ENCODE assay signal across 13 cellular contexts in genomic region chr3:5198313-5198677, GRCh38. TPM values are rescaled to one million over a fixed set of nuclear protein-coding genes. Genes with fewer than 3 reads are reported as not detected.
DNase-seq lines count a peak whose midpoint lies in the region; ATAC-seq, FAIRE-seq and TF ChIP-seq lines count a peak whose summit lies in the region.
"Had no signal": no experiment of that assay in that cellular context is flagged by ENCODE, and none has a peak within 500 bp of the region (broad histone marks: within the 10 kb centered on the region; RNA-seq: fewer than 3 reads in every experiment).

No MANE protein-coding gene starts in this region.

- POLR2A ChIA-PET in activated CD4-positive, alpha-beta memory T cell treated with anti-CD3 and anti-CD28 coated beads, Interleukin-2, amount 10 ng/mL, durations not matched to agents 7 days and 5 days (lab: Charles Lee) = interaction anchor here (0.6 to 7.6 kb wide), 6 partner anchors 11 to 219 kb away, joined by 3 to 195 read pairs (median 9); partner anchors contain the start of genes ARL8B, BHLHE40 and EDEM1

- H3K4me1 Mint-ChIP-seq in stimulated activated naive CD8-positive, alpha-beta T cell treated with anti-CD3 and anti-CD28 coated beads, Interleukin-15, Interleukin-2, amounts not matched to agents 100 ng/mL and 50 ng/mL, for 24 hours (ENCODE audit: low read depth) = peaks cover 93% of the 10 kb centered on the region
- peaks cover 73% of the 10 kb centered on the region for H3K4me1 Mint-ChIP-seq in activated CD4-positive, alpha-beta memory T cell treated with anti-CD3 and anti-CD28 coated beads, Interleukin-2, amount 10 ng/mL, durations not matched to agents 7 days and 5 days

- peak overlapping the region; percentile 51 for H3K9ac ChIP-seq in keratinocyte (ENCODE audit: control insufficient read depth, extremely low read depth, insufficient read depth, low read length)

- no peaks in the 10 kb centered on the region for H3K9me1 ChIP-seq in keratinocyte (ENCODE audit: control insufficient read depth, extremely low read depth, insufficient read depth, low read length)

- CTCF ChIA-PET in activated CD4-positive, alpha-beta memory T cell treated with anti-CD3 and anti-CD28 coated beads, Interleukin-2, amount 10 ng/mL, durations not matched to agents 7 days and 5 days (lab: Charles Lee) = interaction anchor here (1.0 to 3.1 kb wide), 4 partner anchors 10 to 88 kb away, joined by 3 to 21 read pairs (median 10); partner anchors contain the start of gene EDEM1

- peaks cover 32% of the 10 kb centered on the region for H3K79me2 ChIP-seq in keratinocyte (ENCODE audit: control insufficient read depth, insufficient read depth, low read length)

- no peaks in the 10 kb centered on the region for H4K20me1 ChIP-seq in keratinocyte (ENCODE audit: control insufficient read depth, extremely low read depth, insufficient read depth, low read length)

- H3K27me3 Mint-ChIP-seq in stimulated activated naive CD8-positive, alpha-beta T cell treated with anti-CD3 and anti-CD28 coated beads, Interleukin-15, Interleukin-2, amounts not matched to agents 100 ng/mL and 50 ng/mL, for 24 hours = no peaks in the 10 kb centered on the region
- H3K27me3 Mint-ChIP-seq in activated CD4-positive, alpha-beta memory T cell treated with anti-CD3 and anti-CD28 coated beads, Interleukin-2, amount 10 ng/mL, durations not matched to agents 7 days and 5 days = no peaks in the 10 kb centered on the region

- no peak for ATAC-seq in stimulated activated naive CD8-positive, alpha-beta T cell treated with anti-CD3 and anti-CD28 coated beads, Interleukin-15, Interleukin-2, amounts not matched to agents 100 U/mL and 50 U/mL, for 24 hours
- no peak for ATAC-seq in HG02798 (IDR thresholded peaks at IDR 0.05; ENCODE audit: poor library complexity, unreplicated experiment)

- peak overlapping the region; percentile 46 for H3K4me3 Mint-ChIP-seq in stimulated activated naive CD8-positive, alpha-beta T cell treated with anti-CD3 and anti-CD28 coated beads, Interleukin-15, Interleukin-2, amounts not matched to agents 100 ng/mL and 50 ng/mL, for 24 hours
- H3K4me3 Mint-ChIP-seq in activated CD4-positive, alpha-beta memory T cell treated with anti-CD3 and anti-CD28 coated beads, Interleukin-2, amount 10 ng/mL, durations not matched to agents 7 days and 5 days = peak overlapping the region; percentile 54

- peaks cover 19 to 37% of the 10 kb centered on the region in 2 experiments for H3K36me3 ChIP-seq in keratinocyte (ENCODE audit: control insufficient read depth in 2 of 2, extremely low read depth in 1 of 2, insufficient read depth in 2 of 2, low read length in 2 of 2)

- no peaks in the 10 kb centered on the region for H3K27me3 ChIP-seq in keratinocyte (ENCODE audit: control insufficient read depth, extremely low read depth, insufficient read depth, low read length)
- H3K27me3 ChIP-seq: BE2C, dorsolateral prefrontal cortex, heart left ventricle had no signal

- no peak for TF ChIP-seq CTCF in keratinocyte (optimal IDR thresholded peaks at IDR 0.05 in 1 of 3, IDR thresholded peaks at IDR 0.05 in 1 of 3, conservative IDR thresholded peaks at IDR 0.05 in 1 of 3; ENCODE audit: extremely low read depth in 1 of 3, insufficient read depth in 2 of 3, low read length in 3 of 3)

- H3K4me1 ChIP-seq in keratinocyte (ENCODE audit: control insufficient read depth, extremely low read depth, insufficient read depth, low read length) = peaks cover 52% of the 10 kb centered on the region

- dilution Hi-C loops in keratinocyte (cut with MboI; ENCODE audit: extremely low pct_ligation_motif_present, low sequenced_read_pairs) = no loop called here

- H3K4me2 ChIP-seq in keratinocyte (ENCODE audit: control insufficient read depth, extremely low read depth, insufficient read depth, low read depth, low read length) = peak overlapping the region; percentile 95

- no peaks in the 10 kb centered on the region for H3K9me3 ChIP-seq in keratinocyte (ENCODE audit: control insufficient read depth, low read depth, low read length)
- H3K9me3 ChIP-seq: BE2C, heart left ventricle had no signal

- H2AFZ ChIP-seq in keratinocyte (ENCODE audit: control insufficient read depth, low read length) = no peak overlapping the region

- no peak overlapping the region for H3K4me3 ChIP-seq in keratinocyte (ENCODE audit: control insufficient read depth in 2 of 3, extremely low read depth in 1 of 3, insufficient read depth in 2 of 3, low read depth in 1 of 3, low read length in 3 of 3)
- H3K4me3 ChIP-seq: dorsolateral prefrontal cortex, heart left ventricle had no signal

- no peak for FAIRE-seq in keratinocyte (lab: Jason Lieb, UNC)

- H3K9me3 Mint-ChIP-seq in stimulated activated naive CD8-positive, alpha-beta T cell treated with anti-CD3 and anti-CD28 coated beads, Interleukin-15, Interleukin-2, amounts not matched to agents 100 ng/mL and 50 ng/mL, for 24 hours = no peaks in the 10 kb centered on the region
- H3K9me3 Mint-ChIP-seq in activated CD4-positive, alpha-beta memory T cell treated with anti-CD3 and anti-CD28 coated beads, Interleukin-2, amount 10 ng/mL, durations not matched to agents 7 days and 5 days = no peaks in the 10 kb centered on the region

- DNase-seq in stimulated activated naive CD8-positive, alpha-beta T cell treated with anti-CD3 and anti-CD28 coated beads, Interleukin-15, Interleukin-2, amounts not matched to agents 100 U/mL and 50 U/mL, for 24 hours = no peak
- no peak for DNase-seq in activated CD4-positive, alpha-beta memory T cell treated with anti-CD3 and anti-CD28 coated beads, Interleukin-2, amount 10 ng/mL, durations not matched to agents 7 days and 5 days
- DNase-seq in keratinocyte (ENCODE audit: low read depth, low spot score) (no peak), HuH-7 (ENCODE audit: low spot score) (no peak), ureter (ENCODE audit: low spot score) (no peak), RPMI8226 (no peak)
- DNase-seq: activated effector memory CD4-positive, alpha-beta T cell treated with Interleukin-2 at 50 U/mL for 16 hours; BE2C; dorsolateral prefrontal cortex; heart left ventricle; NCI-H187 had no signal

- peak overlapping the region; percentile 98 for H3K27ac ChIP-seq in keratinocyte (ENCODE audit: control insufficient read depth, insufficient read depth, low read length)

- H3K36me3 Mint-ChIP-seq in stimulated activated naive CD8-positive, alpha-beta T cell treated with anti-CD3 and anti-CD28 coated beads, Interleukin-15, Interleukin-2, amounts not matched to agents 100 ng/mL and 50 ng/mL, for 24 hours (ENCODE audit: low read depth) = peaks cover 91% of the 10 kb centered on the region
- H3K36me3 Mint-ChIP-seq in activated CD4-positive, alpha-beta memory T cell treated with anti-CD3 and anti-CD28 coated beads, Interleukin-2, amount 10 ng/mL, durations not matched to agents 7 days and 5 days (ENCODE audit: low read depth) = peaks cover 80% of the 10 kb centered on the region

- H3K27ac Mint-ChIP-seq in stimulated activated naive CD8-positive, alpha-beta T cell treated with anti-CD3 and anti-CD28 coated beads, Interleukin-15, Interleukin-2, amounts not matched to agents 100 ng/mL and 50 ng/mL, for 24 hours = peak overlapping the region; percentile 100
- H3K27ac Mint-ChIP-seq in activated CD4-positive, alpha-beta memory T cell treated with anti-CD3 and anti-CD28 coated beads, Interleukin-2, amount 10 ng/mL, durations not matched to agents 7 days and 5 days = peak overlapping the region; percentile 96

RNA-seq across cellular contexts. Expression of gene EDEM1, which starts 10.8 kb away (rescaled TPM):
- 100 to 1,000 TPM; 148 to 150 TPM for total RNA-seq in activated CD4-positive, alpha-beta memory T cell treated with anti-CD3 and anti-CD28 coated beads, Interleukin-2, amount 10 ng/mL, durations not matched to agents 7 days and 5 days
- polyA plus RNA-seq in keratinocyte = 52.4 to 66.8 TPM (median 65.2 TPM) in 3 replicates
- polyA plus RNA-seq in keratinocyte (2011; ENCODE audit: low read depth) = 15.3 TPM
- 32.2 and 50.7 TPM in 2 replicates for polyA plus RNA-seq in keratinocyte (2011; cell fraction: cytosol; rRNA removed)
- polyA plus RNA-seq in keratinocyte (2011; cell fraction: nucleus; rRNA removed) = 92.6 and 101 TPM in 2 replicates
- 36.0 and 41.7 TPM in 2 replicates for polyA plus RNA-seq in keratinocyte (2012; ENCODE audit: low replicate concordance)
- polyA minus RNA-seq in keratinocyte = 53.2 to 88.3 TPM (median 76.5 TPM) in 3 replicates
- 126 TPM for polyA minus RNA-seq in keratinocyte (2011; cell fraction: cytosol; rRNA and poly(A)+ RNA removed)
- 97.1 and 198 TPM in 2 replicates for polyA minus RNA-seq in keratinocyte (2011; cell fraction: nucleus; rRNA and poly(A)+ RNA removed)
- total RNA-seq in ureter = 57.3 TPM
